In the genomic region with DNA sequence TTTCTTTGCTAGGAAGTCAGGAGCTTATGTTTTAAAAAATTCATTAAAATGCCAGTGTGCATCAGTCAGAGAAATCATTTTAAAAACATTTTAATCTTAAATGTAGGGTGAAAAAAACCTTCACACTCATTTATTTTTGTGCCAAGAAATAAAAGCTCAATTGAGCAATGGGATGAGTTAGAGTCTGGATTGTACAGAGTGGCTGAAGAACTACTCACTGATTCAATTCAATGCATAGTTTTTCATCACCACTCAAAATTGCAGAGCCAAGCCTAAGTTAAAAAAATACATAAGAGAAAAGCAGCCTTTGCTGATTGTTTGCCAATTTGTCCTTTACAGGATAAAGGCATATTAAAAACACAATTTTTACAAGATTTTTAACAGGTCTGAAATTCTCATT, we compare ENCODE assay signal across 16 cellular contexts.
DNase-seq lines count a peak whose midpoint lies in the region; ATAC-seq, FAIRE-seq and TF ChIP-seq lines count a peak whose summit lies in the region.
"Had no signal": no experiment of that assay in that cellular context is flagged by ENCODE, and none has a peak within 500 bp of the region (broad histone marks: within the 10 kb centered on the region; RNA-seq: fewer than 3 reads in every experiment).

No MANE protein-coding gene starts in this region.

- peak overlapping the region; percentile 9 for H3K27ac Mint-ChIP-seq in astrocyte (ENCODE audit: unreplicated experiment)
- H3K27ac Mint-ChIP-seq: CD8-positive, alpha-beta memory T cell had no signal

- H3K9me2 ChIP-seq in GM23248 (ENCODE audit: insufficient read depth), result no peaks in the 10 kb centered on the region

- H3K36me3 Mint-ChIP-seq in astrocyte (ENCODE audit: low read depth, unreplicated experiment), result peaks cover 6% of the 10 kb centered on the region
- H3K36me3 Mint-ChIP-seq: CD8-positive, alpha-beta memory T cell had no signal

- H3K79me2 ChIP-seq in GM23248 (ENCODE audit: insufficient read depth) (no peaks in the 10 kb centered on the region), astrocyte (ENCODE audit: insufficient read depth, low read length) (no peaks in the 10 kb centered on the region), smooth muscle cell (ENCODE audit: low read depth) (no peaks in the 10 kb centered on the region)

- no peaks in the 10 kb centered on the region for H3K27me3 Mint-ChIP-seq in astrocyte (ENCODE audit: low read depth, unreplicated experiment)

- H3K4me2 ChIP-seq in GM23248 (ENCODE audit: unreplicated experiment) (no peak overlapping the region), astrocyte (ENCODE audit: low read length) (no peak overlapping the region), smooth muscle cell (no peak overlapping the region)
- H3K4me2 ChIP-seq: BLaER1 had no signal

- H3K4me1 ChIP-seq in GM23248 (ENCODE audit: insufficient read depth) (no peaks in the 10 kb centered on the region), astrocyte (ENCODE audit: insufficient read depth, low read length) (no peaks in the 10 kb centered on the region), smooth muscle cell (ENCODE audit: low read depth) (no peaks in the 10 kb centered on the region), body of pancreas (no peaks in the 10 kb centered on the region)
- H3K4me1 ChIP-seq: BLaER1 had no signal

- H3K9ac ChIP-seq in GM23248 (no peak overlapping the region), astrocyte (ENCODE audit: low read length) (no peak overlapping the region), smooth muscle cell (ENCODE audit: low read depth) (no peak overlapping the region)
- H3K9ac ChIP-seq: BLaER1 had no signal

- H4K20me1 ChIP-seq in GM23248 (ENCODE audit: insufficient read depth), result no peaks in the 10 kb centered on the region
- no peaks in the 10 kb centered on the region for H4K20me1 ChIP-seq in astrocyte (ENCODE audit: insufficient read depth, low read length)
- peaks cover 55% of the 10 kb centered on the region for H4K20me1 ChIP-seq in smooth muscle cell (ENCODE audit: low read depth)
- H4K20me1 ChIP-seq: BLaER1 had no signal

- H3K4me3 ChIP-seq in GM23248 (no peak overlapping the region), astrocyte (ENCODE audit: insufficient read depth, low read depth, low read length) (no peak overlapping the region), fibroblast of pulmonary artery (replicated peaks; ENCODE audit: low read depth, low read length) (no peak overlapping the region), smooth muscle cell (no peak overlapping the region), MG63 (no peak overlapping the region), body of pancreas (no peak overlapping the region)
- H3K4me3 ChIP-seq: BLaER1 had no signal

- FAIRE-seq in astrocyte (lab: Jason Lieb, UNC), result no peak

- no peak for TF ChIP-seq POLR2A in body of pancreas (IDR thresholded peaks at IDR 0.05)

- peak; percentile 54 for DNase-seq in GM23248
- peak; percentile 43 for DNase-seq in astrocyte (ENCODE audit: low read depth)
- peak; percentile 8 for DNase-seq in fibroblast of pulmonary artery (ENCODE audit: low read depth)
- no peak for DNase-seq in smooth muscle cell (lab: John Stamatoyannopoulos, UW; ENCODE audit: unreplicated experiment)
- DNase-seq in MG63, result no peak
- no peak for DNase-seq in GM19240 (ENCODE audit: insufficient read length, low spot score)
- DNase-seq in body of pancreas, result no peak
- DNase-seq: CD8-positive, alpha-beta memory T cell; HCEC 1CT; KBM-7; NCI-H1092 treated with DMSO at 0.1 percent for 48 hours; NCI-H187; NCI-H510A; SHP77 had no signal

- TF ChIP-seq CTCF in astrocyte (IDR thresholded peaks at IDR 0.05; ENCODE audit: insufficient read depth, low read depth, low read length) (no peak), fibroblast of pulmonary artery (IDR thresholded peaks at IDR 0.05; ENCODE audit: low read length, missing control alignments) (no peak), smooth muscle cell (IDR thresholded peaks at IDR 0.05; ENCODE audit: borderline replicate concordance, insufficient read depth, poor library complexity, severe bottlenecking) (no peak), body of pancreas (IDR thresholded peaks at IDR 0.05) (no peak)

- no peaks in the 10 kb centered on the region for H3K36me3 ChIP-seq in GM23248 (ENCODE audit: low read depth)
- no peaks in the 10 kb centered on the region for H3K36me3 ChIP-seq in astrocyte (ENCODE audit: insufficient read depth, low read length)
- no peaks in the 10 kb centered on the region for H3K36me3 ChIP-seq in smooth muscle cell (ENCODE audit: low read depth)
- H3K36me3 ChIP-seq in MG63, result no peaks in the 10 kb centered on the region
- H3K36me3 ChIP-seq in body of pancreas (replicated peaks in 1 of 2; ENCODE audit: insufficient read depth in 1 of 2, low read depth in 2 of 2), result no peaks in the 10 kb centered on the region
- H3K36me3 ChIP-seq: BLaER1 had no signal

- ATAC-seq in body of pancreas, result no peak
- ATAC-seq: Panc1 had no signal

- no peak overlapping the region for H2AFZ ChIP-seq in GM23248
- no peak overlapping the region for H2AFZ ChIP-seq in astrocyte (ENCODE audit: low read depth, low read length)
- H2AFZ ChIP-seq in smooth muscle cell (ENCODE audit: low read depth), result no peak overlapping the region

- H3K9me3 ChIP-seq in GM23248 (ENCODE audit: low read depth) (no peaks in the 10 kb centered on the region), astrocyte (ENCODE audit: insufficient read depth, low read depth, low read length) (no peaks in the 10 kb centered on the region), smooth muscle cell (replicated peaks; ENCODE audit: low read depth) (no peaks in the 10 kb centered on the region), MG63 (no peaks in the 10 kb centered on the region), body of pancreas (no peaks in the 10 kb centered on the region)
- H3K9me3 ChIP-seq: BLaER1 had no signal

- intact Hi-C loops in body of pancreas (cut with DNase I), result no loop called here

- H3F3A ChIP-seq in GM23248 (ENCODE audit: insufficient read depth) (no peaks in the 10 kb centered on the region), smooth muscle cell (ENCODE audit: low read depth) (peaks cover 6% of the 10 kb centered on the region)

- H3K27me3 ChIP-seq in GM23248 (replicated peaks; ENCODE audit: insufficient read depth) (0 out of 2 replicates have a peak, but pooled peaks cover 1% of the 10 kb centered on the region), astrocyte (ENCODE audit: insufficient read depth, low read length) (no peaks in the 10 kb centered on the region), smooth muscle cell (ENCODE audit: low read depth) (no peaks in the 10 kb centered on the region), MG63 (no peaks in the 10 kb centered on the region), body of pancreas (no peaks in the 10 kb centered on the region)
- H3K27me3 ChIP-seq: BLaER1 had no signal

- H3K4me3 Mint-ChIP-seq in astrocyte (ENCODE audit: unreplicated experiment), result no peak overlapping the region
- H3K4me3 Mint-ChIP-seq: CD8-positive, alpha-beta memory T cell had no signal

- H3K27ac ChIP-seq in GM23248 (no peak overlapping the region), astrocyte (ENCODE audit: low read depth, low read length) (no peak overlapping the region), smooth muscle cell (ENCODE audit: low read depth) (peak overlapping the region; percentile 32), body of pancreas (no peak overlapping the region)
- H3K27ac ChIP-seq: BLaER1 had no signal

- peaks cover 1% of the 10 kb centered on the region for H3K9me3 Mint-ChIP-seq in astrocyte (ENCODE audit: unreplicated experiment)

- in situ Hi-C loops in GM23248 (cut with MboI), result no loop called here

- peaks cover 23% of the 10 kb centered on the region for H3K4me1 Mint-ChIP-seq in astrocyte (ENCODE audit: low read depth, unreplicated experiment)
- H3K4me1 Mint-ChIP-seq: CD8-positive, alpha-beta memory T cell had no signal

Comparison
In these comparisons a context has a peak if more than half of its experiments do, and no peak if none do; other contexts are left out.
1. DNase-seq: peak in GM23248 (single experiment), astrocyte (single experiment) and fibroblast of pulmonary artery (single experiment); none in smooth muscle cell (single experiment), MG63 (single experiment), GM19240 (single experiment) and body of pancreas (0 of 4).